ENCODE assay signal across 16 cellular contexts in genomic region chr10:36679554-36679953, GRCh38.
DNase-seq lines count a peak whose midpoint lies in the region; ATAC-seq and TF ChIP-seq lines count a peak whose summit lies in the region.
"Had no signal": no experiment of that assay in that cellular context is flagged by ENCODE, and none has a peak within 500 bp of the region (broad histone marks: within the 10 kb centered on the region; RNA-seq: fewer than 3 reads in every experiment).

No MANE protein-coding gene starts in this region.

- no peak overlapping the region for H3K4me2 ChIP-seq in trophoblast cell (ENCODE audit: low read length)

- ATAC-seq in SK-N-SH treated with all-trans-retinoic acid at 6 μM for 48 hours = no peak

- H3K79me1 ChIP-seq in trophoblast cell (ENCODE audit: low read length) = no peaks in the 10 kb centered on the region

- no peaks in the 10 kb centered on the region for H3K79me2 ChIP-seq in trophoblast cell (ENCODE audit: control insufficient read depth, insufficient read depth, low read length, poor library complexity)

- no peaks in the 10 kb centered on the region for H3K4me1 ChIP-seq in trophoblast cell (ENCODE audit: control insufficient read depth in 1 of 2, insufficient read depth in 2 of 2, low read length in 2 of 2)

- H3K14ac ChIP-seq in trophoblast cell (ENCODE audit: low read length) = no peak overlapping the region

- no peaks in the 10 kb centered on the region for H3K27me3 ChIP-seq in trophoblast cell (ENCODE audit: insufficient read depth, low read length)

- WGBS in trophoblast cell (ENCODE audit: extremely low coverage, insufficient coverage, insufficient read length) = no CpG with 5 or more reads among the region's 9 CpGs

- H3K4ac ChIP-seq in trophoblast cell (ENCODE audit: low read depth, low read length) = no peak overlapping the region

- H2BK5ac ChIP-seq in trophoblast cell (ENCODE audit: low read depth, low read length, poor library complexity) = no peak overlapping the region

- DNase-seq in H4 (ENCODE audit: low spot score) (peak; percentile 10), M059J (ENCODE audit: low read depth) (peak; percentile 18), trophoblast cell (no peak), hepatic stellate cell (ENCODE audit: low spot score) (no peak), NCI-H2107 (lab: John Stamatoyannopoulos, UW) (no peak), mucosa of gallbladder (ENCODE audit: low spot score) (no peak)
- DNase-seq: C1 segment of cervical spinal cord; Calu3; CD4-positive, alpha-beta T cell; DMS 273 treated with DMSO at 0.1 percent for 48 hours; DMS79 treated with DMSO at 0.1 percent for 48 hours; EL; GM23248; H7 had no signal

- no peak overlapping the region for H3K4me3 ChIP-seq in trophoblast cell (ENCODE audit: low read depth, low read length)
- H3K4me3 ChIP-seq: GM23248 had no signal

- H3K23ac ChIP-seq in trophoblast cell (ENCODE audit: low read length) = no peak overlapping the region

- no peak overlapping the region for H2BK120ac ChIP-seq in trophoblast cell (ENCODE audit: insufficient read depth, low read length, poor library complexity)

- no peaks in the 10 kb centered on the region for H3K9me3 ChIP-seq in trophoblast cell (ENCODE audit: insufficient read depth, low read depth, low read length)

- H3K27ac ChIP-seq in trophoblast cell (ENCODE audit: low read depth, low read length) = no peak overlapping the region
- H3K27ac ChIP-seq: GM23248, HL-60 had no signal

- H4K91ac ChIP-seq in trophoblast cell (ENCODE audit: low read depth, low read length) = no peak overlapping the region

- no peaks in the 10 kb centered on the region for H3K36me3 ChIP-seq in trophoblast cell (ENCODE audit: control insufficient read depth in 1 of 2, insufficient read depth in 2 of 2, low read length in 2 of 2)

- H2BK12ac ChIP-seq in trophoblast cell (ENCODE audit: low read length) = no peak overlapping the region

- no peak overlapping the region for H2AFZ ChIP-seq in trophoblast cell (ENCODE audit: insufficient read depth, low read length, poor library complexity)
- H2AFZ ChIP-seq: GM23248 had no signal

- no peak overlapping the region for H3K18ac ChIP-seq in trophoblast cell (ENCODE audit: low read length)

- no peak overlapping the region for H2AK5ac ChIP-seq in trophoblast cell (ENCODE audit: low read length)

- peak overlapping the region; percentile 70 for H4K12ac ChIP-seq in trophoblast cell (ENCODE audit: low read depth, low read length)

- H4K8ac ChIP-seq in trophoblast cell (ENCODE audit: low read depth, low read length) = no peak overlapping the region

- no peak overlapping the region for H3K9ac ChIP-seq in trophoblast cell (ENCODE audit: low read length)
- H3K9ac ChIP-seq: GM23248 had no signal

TF ChIP-seq in SK-N-SH treated with all-trans-retinoic acid at 6 μM for 48 hours, 23 proteins besides CTCF, POLR2A, EP300 and RAD21:
- TF ChIP-seq TCF4 (CRISPR knock-in tag; IDR thresholded peaks at IDR 0.05; ENCODE audit: borderline replicate concordance) = no peak
- TF ChIP-seq ARNTL (CRISPR knock-in tag; IDR thresholded peaks at IDR 0.05; ENCODE audit: borderline replicate concordance, low read depth) = no peak

Comparison
In these comparisons a context has a peak if more than half of its experiments do, and no peak if none do; other contexts are left out.
1. DNase-seq: peak in H4 (single experiment) and M059J (single experiment); none in trophoblast cell (0 of 2), hepatic stellate cell (single experiment), NCI-H2107 (single experiment) and mucosa of gallbladder (single experiment).